Comparison of ENCODE assay signal across 17 cellular contexts in the genomic region with DNA sequence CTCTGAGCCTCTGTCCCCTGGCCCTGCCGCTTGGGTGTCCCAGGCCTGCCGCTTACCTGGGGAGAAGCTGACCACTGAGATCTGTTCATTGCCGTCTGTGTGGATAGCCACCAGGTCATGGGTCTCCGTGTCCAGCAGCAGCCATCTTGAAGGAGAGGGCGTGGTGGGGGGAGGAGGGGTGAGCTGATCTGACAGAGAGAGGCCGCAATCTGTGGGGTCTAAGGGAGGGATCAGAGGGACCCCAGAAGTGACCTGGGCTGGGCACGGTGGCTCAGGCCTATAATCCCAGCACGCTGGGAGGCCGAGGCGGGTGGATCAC. TPM values are rescaled to one million over a fixed set of nuclear protein-coding genes. Genes with fewer than 3 reads are reported as not detected.
DNase-seq lines count a peak whose midpoint lies in the region; ATAC-seq and TF ChIP-seq lines count a peak whose summit lies in the region.
"Had no signal": no experiment of that assay in that cellular context is flagged by ENCODE, and none has a peak within 500 bp of the region (broad histone marks: within the 10 kb centered on the region; RNA-seq: fewer than 3 reads in every experiment).

No MANE protein-coding gene starts in this region.

- H3K4me3 Mint-ChIP-seq in activated T-helper 17 cell treated with anti-CD3 and anti-CD28 coated beads, Interleukin-2, amount 50 U/mL, for 72 hours: no peak overlapping the region
- H3K4me3 Mint-ChIP-seq in progenitor cell of endocrine pancreas (ENCODE audit: low read depth): peak overlapping the region; percentile 31
- no peak overlapping the region for H3K4me3 Mint-ChIP-seq in stimulated activated naive B cell treated with anti-CD40 and anti-IgM and Interleukin-4, amounts not matched to agents 10 μg/mL and 1 μg/mL and 100 μg/mL, for 72 hours
- H3K4me3 Mint-ChIP-seq: activated naive CD4-positive, alpha-beta T cell treated with anti-CD3 and anti-CD28 coated beads, Interleukin-2, amount 50 U/mL, for 24 hours; activated T-cell treated with anti-CD3 and anti-CD28 coated beads, Interleukin-2, amount 50 U/mL, for 72 hours; T-helper 2 cell treated with Interferon-gamma antibody and Interleukin-4, amounts not matched to agents 5 μg/mL and 100 μg/mL, for 36 hours had no signal

- H3K36me3 Mint-ChIP-seq in activated T-helper 17 cell treated with anti-CD3 and anti-CD28 coated beads, Interleukin-2, amount 50 U/mL, for 72 hours (ENCODE audit: low read depth): peaks cover 100% of the 10 kb centered on the region
- peaks cover 9% of the 10 kb centered on the region for H3K36me3 Mint-ChIP-seq in progenitor cell of endocrine pancreas (ENCODE audit: insufficient read depth)
- peaks cover 58 to 66% of the 10 kb centered on the region in 2 donors for H3K36me3 Mint-ChIP-seq in stimulated activated naive B cell treated with anti-CD40 and anti-IgM and Interleukin-4, amounts not matched to agents 10 μg/mL and 1 μg/mL and 100 μg/mL, for 72 hours

- H3K27me3 ChIP-seq in H7 (ENCODE audit: control insufficient read depth, insufficient read depth, low read length): no peaks in the 10 kb centered on the region
- no peaks in the 10 kb centered on the region for H3K27me3 ChIP-seq in iPS DF 6.9 (ENCODE audit: control insufficient read depth, insufficient read depth, low read length)
- H3K27me3 ChIP-seq: hepatocyte had no signal

- no CpG with 5 or more reads among the region's 10 CpGs for WGBS in iPS DF 6.9 (ENCODE audit: insufficient coverage, insufficient read length)

- H3K4me3 ChIP-seq in H7 (ENCODE audit: insufficient read depth, low read depth, low read length) (peak overlapping the region; percentile 80), iPS DF 6.9 (ENCODE audit: low read length) (peak overlapping the region; percentile 54)
- H3K4me3 ChIP-seq: GM23248, hepatocyte, PC-9, thoracic aorta had no signal

- no peak for ATAC-seq in activated T-helper 17 cell treated with anti-CD3 and anti-CD28 coated beads, Interleukin-2, amount 50 U/mL, for 72 hours (replicated peaks)
- ATAC-seq in HG03139 (IDR thresholded peaks at IDR 0.05; ENCODE audit: unreplicated experiment): no peak
- no peak for ATAC-seq in stimulated activated naive B cell treated with anti-CD40 and anti-IgM and Interleukin-4, amounts not matched to agents 10 μg/mL and 1 μg/mL and 100 μg/mL, for 72 hours (replicated peaks)

- DNase-seq in H7 (no peak), iPS DF 6.9 (ENCODE audit: low read depth, low spot score) (no peak), progenitor cell of endocrine pancreas (ENCODE audit: low spot score, unreplicated experiment) (no peak), GOT3 (lab: John Stamatoyannopoulos, UW) (no peak)
- DNase-seq in stimulated activated naive B cell treated with anti-CD40 and anti-IgM and Interleukin-4, amounts not matched to agents 10 μg/mL and 1 μg/mL and 100 μg/mL, for 72 hours: no peak
- DNase-seq: midbrain, NCI-H1694 treated with DMSO at 0.1 percent for 48 hours had no signal

- TF ChIP-seq CTCF in progenitor cell of endocrine pancreas (IDR thresholded peaks at IDR 0.05; ENCODE audit: unreplicated experiment): no peak

- no peaks in the 10 kb centered on the region for H3K9me3 ChIP-seq in iPS DF 6.9 (ENCODE audit: control insufficient read depth, insufficient read depth, low read length)
- H3K9me3 ChIP-seq: thoracic aorta had no signal

- H3K4me1 ChIP-seq in iPS DF 6.9 (ENCODE audit: control insufficient read depth, insufficient read depth, low read length): 0 out of 2 replicates have a peak, but pooled peaks cover 2% of the 10 kb centered on the region

- H3K27ac ChIP-seq in iPS DF 6.9 (ENCODE audit: low read length): no peak overlapping the region
- H3K27ac ChIP-seq: hepatocyte, PC-9, thoracic aorta had no signal

- peaks cover 19% of the 10 kb centered on the region for H3K4me1 Mint-ChIP-seq in activated T-helper 17 cell treated with anti-CD3 and anti-CD28 coated beads, Interleukin-2, amount 50 U/mL, for 72 hours
- H3K4me1 Mint-ChIP-seq in progenitor cell of endocrine pancreas (ENCODE audit: low read depth): peaks cover 4% of the 10 kb centered on the region
- peaks cover 12 to 19% of the 10 kb centered on the region in 2 donors for H3K4me1 Mint-ChIP-seq in stimulated activated naive B cell treated with anti-CD40 and anti-IgM and Interleukin-4, amounts not matched to agents 10 μg/mL and 1 μg/mL and 100 μg/mL, for 72 hours

- H3K27me3 Mint-ChIP-seq in activated T-helper 17 cell treated with anti-CD3 and anti-CD28 coated beads, Interleukin-2, amount 50 U/mL, for 72 hours: no peaks in the 10 kb centered on the region
- H3K27me3 Mint-ChIP-seq in progenitor cell of endocrine pancreas: no peaks in the 10 kb centered on the region
- H3K27me3 Mint-ChIP-seq in stimulated activated naive B cell treated with anti-CD40 and anti-IgM and Interleukin-4, amounts not matched to agents 10 μg/mL and 1 μg/mL and 100 μg/mL, for 72 hours: no peaks in the 10 kb centered on the region
- H3K27me3 Mint-ChIP-seq: activated naive CD4-positive, alpha-beta T cell treated with anti-CD3 and anti-CD28 coated beads, Interleukin-2, amount 50 U/mL, for 24 hours had no signal

- H3K36me3 ChIP-seq in H7 (replicated peaks; ENCODE audit: control insufficient read depth, insufficient read depth, low read length): peaks cover 16% of the 10 kb centered on the region
- H3K36me3 ChIP-seq in iPS DF 6.9 (ENCODE audit: control insufficient read depth, insufficient read depth, low read length): 0 out of 2 replicates have a peak, but pooled peaks cover 5% of the 10 kb centered on the region

- no peaks in the 10 kb centered on the region for H3K9me3 Mint-ChIP-seq in activated T-helper 17 cell treated with anti-CD3 and anti-CD28 coated beads, Interleukin-2, amount 50 U/mL, for 72 hours
- no peaks in the 10 kb centered on the region for H3K9me3 Mint-ChIP-seq in progenitor cell of endocrine pancreas (ENCODE audit: low read depth)
- peaks cover 0 to 2% of the 10 kb centered on the region in 2 donors for H3K9me3 Mint-ChIP-seq in stimulated activated naive B cell treated with anti-CD40 and anti-IgM and Interleukin-4, amounts not matched to agents 10 μg/mL and 1 μg/mL and 100 μg/mL, for 72 hours
- H3K9me3 Mint-ChIP-seq: activated naive CD4-positive, alpha-beta T cell treated with anti-CD3 and anti-CD28 coated beads, Interleukin-2, amount 50 U/mL, for 24 hours; activated T-cell treated with anti-CD3 and anti-CD28 coated beads, Interleukin-2, amount 50 U/mL, for 72 hours; T-helper 2 cell treated with Interferon-gamma antibody and Interleukin-4, amounts not matched to agents 5 μg/mL and 100 μg/mL, for 36 hours had no signal

- H3K27ac Mint-ChIP-seq in activated T-helper 17 cell treated with anti-CD3 and anti-CD28 coated beads, Interleukin-2, amount 50 U/mL, for 72 hours: peak overlapping the region; percentile 17
- no peak overlapping the region for H3K27ac Mint-ChIP-seq in progenitor cell of endocrine pancreas
- H3K27ac Mint-ChIP-seq in stimulated activated naive B cell treated with anti-CD40 and anti-IgM and Interleukin-4, amounts not matched to agents 10 μg/mL and 1 μg/mL and 100 μg/mL, for 72 hours: no peak overlapping the region
- H3K27ac Mint-ChIP-seq: activated naive CD4-positive, alpha-beta T cell treated with anti-CD3 and anti-CD28 coated beads, Interleukin-2, amount 50 U/mL, for 24 hours had no signal

RNA-seq across cellular contexts. Expression of gene GPR4, which starts 14.7 kb away (rescaled TPM):
- 0.07 and 0.41 TPM in 2 replicates for total RNA-seq in H7 (2014; rRNA removed; shearing (Covaris generic))
- total RNA-seq in activated T-helper 17 cell treated with anti-CD3 and anti-CD28 coated beads, Interleukin-2, amount 50 U/mL, for 72 hours: under 1 TPM in 1 of 2 donors, not detected in 1; 0.13 TPM
- total RNA-seq in progenitor cell of endocrine pancreas: not detected in 2 replicates
- total RNA-seq: activated CD8-positive, alpha-beta memory T cell treated with anti-CD3 and anti-CD28 coated beads for 36 hours; hepatocyte; PC-9 had no signal

RNA-seq across cellular contexts. Expression of gene EML2, which starts 22.5 kb away (rescaled TPM):
- 42.5 and 48.6 TPM in 2 replicates for total RNA-seq in H7 (2014; rRNA removed; shearing (Covaris generic))
- 100 to 1,000 TPM; 117 to 184 TPM for total RNA-seq in activated T-helper 17 cell treated with anti-CD3 and anti-CD28 coated beads, Interleukin-2, amount 50 U/mL, for 72 hours
- total RNA-seq in progenitor cell of endocrine pancreas: 28.6 and 29.8 TPM in 2 replicates

RNA-seq across cellular contexts. Expression of gene OPA3, which starts 32.1 kb away (rescaled TPM):
- 12.6 and 14.2 TPM in 2 replicates for total RNA-seq in H7 (2014; rRNA removed; shearing (Covaris generic))
- 10 to 100 TPM; 18.7 to 20.6 TPM for total RNA-seq in activated T-helper 17 cell treated with anti-CD3 and anti-CD28 coated beads, Interleukin-2, amount 50 U/mL, for 72 hours
- total RNA-seq in progenitor cell of endocrine pancreas: 14.4 and 16.5 TPM in 2 replicates

RNA-seq across cellular contexts. Expression of gene GIPR, which starts 51.4 kb away (rescaled TPM):
- 0.81 TPM in 1 of 2 replicates, not detected in the other for total RNA-seq in H7 (2014; rRNA removed; shearing (Covaris generic))
- total RNA-seq in activated T-helper 17 cell treated with anti-CD3 and anti-CD28 coated beads, Interleukin-2, amount 50 U/mL, for 72 hours: 10 to 100 TPM in 1 of 2 donors, 1 to 10 TPM in 1; 7.5 to 32.3 TPM
- total RNA-seq in progenitor cell of endocrine pancreas: 26.4 and 27.2 TPM in 2 replicates
- total RNA-seq: GM23248 had no signal
